In genomic region chr2:234863043-234863934, GRCh38 we compare ENCODE assay signal across 11 cellular contexts.
A peak's percentile ranks its signal among the peaks of the same experiment; 100 is the strongest.
DNase-seq lines count a peak whose midpoint lies in the region; TF ChIP-seq lines count a peak whose summit lies in the region.
"Had no signal": no experiment of that assay in that cellular context is flagged by ENCODE, and none has a peak within 500 bp of the region (broad histone marks: within the 10 kb centered on the region; RNA-seq: fewer than 3 reads in every experiment).

No MANE protein-coding gene starts in this region.

- TF ChIP-seq CTCF in fibroblast of the aortic adventitia (IDR thresholded peaks at IDR 0.05; ENCODE audit: insufficient read depth, low read length) (no peak), neural progenitor cell (IDR thresholded peaks at IDR 0.05) (no peak)

- H3K27me3 ChIP-seq in SJSA1 (replicated peaks) = no peaks in the 10 kb centered on the region
- no peaks in the 10 kb centered on the region for H3K27me3 ChIP-seq in neural progenitor cell

- H3K4me1 Mint-ChIP-seq in neural progenitor cell = peaks cover 34% of the 10 kb centered on the region

- no peaks in the 10 kb centered on the region for H3K79me2 ChIP-seq in neural progenitor cell (ENCODE audit: low read depth)

- no peaks in the 10 kb centered on the region for H3F3A ChIP-seq in neural progenitor cell (ENCODE audit: low read depth)

- H3K4me3 ChIP-seq in SJSA1 (no peak overlapping the region), fibroblast of the aortic adventitia (ENCODE audit: low read depth, low read length) (no peak overlapping the region), neural progenitor cell (no peak overlapping the region)
- H3K4me3 ChIP-seq: HAP-1 had no signal

- H3K36me3 Mint-ChIP-seq in neural progenitor cell = peaks cover 2% of the 10 kb centered on the region

- H3K36me3 ChIP-seq in SJSA1 = no peaks in the 10 kb centered on the region
- no peaks in the 10 kb centered on the region for H3K36me3 ChIP-seq in neural progenitor cell
- H3K36me3 ChIP-seq: HAP-1 had no signal

- H3K9me3 ChIP-seq in SJSA1 (replicated peaks) (no peaks in the 10 kb centered on the region; the same call in 1 of the 2 replicates), neural progenitor cell (ENCODE audit: low read depth) (no peaks in the 10 kb centered on the region)
- H3K9me3 ChIP-seq: HAP-1 had no signal

- H3K9ac ChIP-seq in neural progenitor cell = no peak overlapping the region

- peaks cover 19% of the 10 kb centered on the region for H3K9me3 Mint-ChIP-seq in neural progenitor cell

- peak; percentile 83 for DNase-seq in EH (ENCODE audit: low read depth)
- DNase-seq in SJSA1 (ENCODE audit: low read depth in 1 of 2, low spot score in 2 of 2) = peak; percentile 48 to 61
- DNase-seq in fibroblast of the aortic adventitia (ENCODE audit: low read depth) = peak; percentile 69
- no peak for DNase-seq in neural progenitor cell (ENCODE audit: low spot score)
- DNase-seq in NCI-H2196 treated with DMSO at 0.1 percent for 48 hours (lab: John Stamatoyannopoulos, UW; ENCODE audit: unreplicated experiment) = no peak
- no peak for DNase-seq in cerebellar nuclear complex (lab: John Stamatoyannopoulos, UW)
- DNase-seq in OCI-M1 (lab: John Stamatoyannopoulos, UW) = no peak
- no peak for DNase-seq in activated CD4-positive, alpha-beta T cell treated with anti-CD3 and anti-CD28 coated beads, Interleukin-2, amount 50 U/mL, for 1 hour
- DNase-seq: stimulated activated naive CD4-positive, alpha-beta T cell had no signal

- no peaks in the 10 kb centered on the region for H4K20me1 ChIP-seq in neural progenitor cell (ENCODE audit: low read depth)

- no peak overlapping the region for H3K4me2 ChIP-seq in neural progenitor cell

- H3K27ac ChIP-seq in SJSA1 (peak overlapping the region; percentile 79), neural progenitor cell (no peak overlapping the region)

- H3K4me1 ChIP-seq in SJSA1 (replicated peaks) (peaks cover 46% of the 10 kb centered on the region), neural progenitor cell (peaks cover 7% of the 10 kb centered on the region)
- H3K4me1 ChIP-seq: HAP-1 had no signal

- H3K27me3 Mint-ChIP-seq in neural progenitor cell (ENCODE audit: insufficient read depth, low read depth) = peaks cover 15% of the 10 kb centered on the region

- H2AFZ ChIP-seq in neural progenitor cell (replicated peaks) = no peak overlapping the region

- H3K27ac Mint-ChIP-seq in neural progenitor cell = peak overlapping the region; percentile 46
- H3K27ac Mint-ChIP-seq: activated T-helper 2 cell treated with anti-CD3 and anti-CD28 coated beads, Interferon-gamma antibody, Interleukin-2, Interleukin-4, amounts not matched to agents 10 μg/mL and 5 μg/mL and 100 μg/mL, durations not matched to agents 14 hours and 24 hours and 36 hours had no signal

- H3K4me3 Mint-ChIP-seq in neural progenitor cell = no peak overlapping the region

Comparison
In these comparisons a context has a peak if more than half of its experiments do, and no peak if none do; other contexts are left out.
1. DNase-seq: peak in EH (single experiment), SJSA1 (2 of 2) and fibroblast of the aortic adventitia (single experiment); none in neural progenitor cell (single experiment), NCI-H2196 treated with DMSO at 0.1 percent for 48 hours (single experiment), cerebellar nuclear complex (0 of 2), OCI-M1 (single experiment) and activated CD4-positive, alpha-beta T cell treated with anti-CD3 and anti-CD28 coated beads, Interleukin-2, amount 50 U/mL, for 1 hour (single experiment).